Comparison of ENCODE assay signal across 1 cellular context in genomic region chr7:44693641-44694313, GRCh38.
TF ChIP-seq lines count a peak whose summit lies in the region.

No MANE protein-coding gene starts in this region.

TF ChIP-seq in GM23338, 12 proteins besides CTCF, POLR2A, EP300 and RAD21:
- TF ChIP-seq, protein P1, sequence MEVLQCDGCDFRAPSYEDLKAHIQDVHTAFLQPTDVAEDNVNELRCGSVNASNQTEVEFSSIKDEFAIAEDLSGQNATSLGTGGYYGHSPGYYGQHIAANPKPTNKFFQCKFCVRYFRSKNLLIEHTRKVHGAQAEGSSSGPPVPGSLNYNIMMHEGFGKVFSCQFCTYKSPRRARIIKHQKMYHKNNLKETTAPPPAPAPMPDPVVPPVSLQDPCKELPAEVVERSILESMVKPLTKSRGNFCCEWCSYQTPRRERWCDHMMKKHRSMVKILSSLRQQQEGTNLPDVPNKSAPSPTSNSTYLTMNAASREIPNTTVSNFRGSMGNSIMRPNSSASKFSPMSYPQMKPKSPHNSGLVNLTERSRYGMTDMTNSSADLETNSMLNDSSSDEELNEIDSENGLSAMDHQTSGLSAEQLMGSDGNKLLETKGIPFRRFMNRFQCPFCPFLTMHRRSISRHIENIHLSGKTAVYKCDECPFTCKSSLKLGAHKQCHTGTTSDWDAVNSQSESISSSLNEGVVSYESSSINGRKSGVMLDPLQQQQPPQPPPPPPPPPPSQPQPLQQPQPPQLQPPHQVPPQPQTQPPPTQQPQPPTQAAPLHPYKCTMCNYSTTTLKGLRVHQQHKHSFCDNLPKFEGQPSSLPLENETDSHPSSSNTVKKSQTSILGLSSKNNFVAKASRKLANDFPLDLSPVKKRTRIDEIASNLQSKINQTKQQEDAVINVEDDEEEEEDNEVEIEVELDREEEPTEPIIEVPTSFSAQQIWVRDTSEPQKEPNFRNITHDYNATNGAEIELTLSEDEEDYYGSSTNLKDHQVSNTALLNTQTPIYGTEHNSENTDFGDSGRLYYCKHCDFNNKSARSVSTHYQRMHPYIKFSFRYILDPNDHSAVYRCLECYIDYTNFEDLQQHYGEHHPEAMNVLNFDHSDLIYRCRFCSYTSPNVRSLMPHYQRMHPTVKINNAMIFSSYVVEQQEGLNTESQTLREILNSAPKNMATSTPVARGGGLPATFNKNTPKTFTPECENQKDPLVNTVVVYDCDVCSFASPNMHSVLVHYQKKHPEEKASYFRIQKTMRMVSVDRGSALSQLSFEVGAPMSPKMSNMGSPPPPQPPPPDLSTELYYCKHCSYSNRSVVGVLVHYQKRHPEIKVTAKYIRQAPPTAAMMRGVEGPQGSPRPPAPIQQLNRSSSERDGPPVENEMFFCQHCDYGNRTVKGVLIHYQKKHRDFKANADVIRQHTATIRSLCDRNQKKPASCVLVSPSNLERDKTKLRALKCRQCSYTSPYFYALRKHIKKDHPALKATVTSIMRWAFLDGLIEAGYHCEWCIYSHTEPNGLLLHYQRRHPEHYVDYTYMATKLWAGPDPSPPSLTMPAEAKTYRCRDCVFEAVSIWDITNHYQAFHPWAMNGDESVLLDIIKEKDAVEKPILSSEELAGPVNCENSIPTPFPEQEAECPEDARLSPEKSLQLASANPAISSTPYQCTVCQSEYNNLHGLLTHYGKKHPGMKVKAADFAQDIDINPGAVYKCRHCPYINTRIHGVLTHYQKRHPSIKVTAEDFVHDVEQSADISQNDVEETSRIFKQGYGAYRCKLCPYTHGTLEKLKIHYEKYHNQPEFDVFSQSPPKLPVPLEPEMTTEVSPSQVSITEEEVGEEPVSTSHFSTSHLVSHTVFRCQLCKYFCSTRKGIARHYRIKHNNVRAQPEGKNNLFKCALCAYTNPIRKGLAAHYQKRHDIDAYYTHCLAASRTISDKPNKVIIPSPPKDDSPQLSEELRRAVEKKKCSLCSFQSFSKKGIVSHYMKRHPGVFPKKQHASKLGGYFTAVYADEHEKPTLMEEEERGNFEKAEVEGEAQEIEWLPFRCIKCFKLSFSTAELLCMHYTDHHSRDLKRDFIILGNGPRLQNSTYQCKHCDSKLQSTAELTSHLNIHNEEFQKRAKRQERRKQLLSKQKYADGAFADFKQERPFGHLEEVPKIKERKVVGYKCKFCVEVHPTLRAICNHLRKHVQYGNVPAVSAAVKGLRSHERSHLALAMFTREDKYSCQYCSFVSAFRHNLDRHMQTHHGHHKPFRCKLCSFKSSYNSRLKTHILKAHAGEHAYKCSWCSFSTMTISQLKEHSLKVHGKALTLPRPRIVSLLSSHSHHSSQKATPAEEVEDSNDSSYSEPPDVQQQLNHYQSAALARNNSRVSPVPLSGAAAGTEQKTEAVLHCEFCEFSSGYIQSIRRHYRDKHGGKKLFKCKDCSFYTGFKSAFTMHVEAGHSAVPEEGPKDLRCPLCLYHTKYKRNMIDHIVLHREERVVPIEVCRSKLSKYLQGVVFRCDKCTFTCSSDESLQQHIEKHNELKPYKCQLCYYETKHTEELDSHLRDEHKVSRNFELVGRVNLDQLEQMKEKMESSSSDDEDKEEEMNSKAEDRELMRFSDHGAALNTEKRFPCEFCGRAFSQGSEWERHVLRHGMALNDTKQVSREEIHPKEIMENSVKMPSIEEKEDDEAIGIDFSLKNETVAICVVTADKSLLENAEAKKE (CRISPR knock-in tag; IDR thresholded peaks at IDR 0.05), result no peak
- no peak for TF ChIP-seq ZNF114 (CRISPR knock-in tag; IDR thresholded peaks at IDR 0.05)
- TF ChIP-seq, protein P2, sequence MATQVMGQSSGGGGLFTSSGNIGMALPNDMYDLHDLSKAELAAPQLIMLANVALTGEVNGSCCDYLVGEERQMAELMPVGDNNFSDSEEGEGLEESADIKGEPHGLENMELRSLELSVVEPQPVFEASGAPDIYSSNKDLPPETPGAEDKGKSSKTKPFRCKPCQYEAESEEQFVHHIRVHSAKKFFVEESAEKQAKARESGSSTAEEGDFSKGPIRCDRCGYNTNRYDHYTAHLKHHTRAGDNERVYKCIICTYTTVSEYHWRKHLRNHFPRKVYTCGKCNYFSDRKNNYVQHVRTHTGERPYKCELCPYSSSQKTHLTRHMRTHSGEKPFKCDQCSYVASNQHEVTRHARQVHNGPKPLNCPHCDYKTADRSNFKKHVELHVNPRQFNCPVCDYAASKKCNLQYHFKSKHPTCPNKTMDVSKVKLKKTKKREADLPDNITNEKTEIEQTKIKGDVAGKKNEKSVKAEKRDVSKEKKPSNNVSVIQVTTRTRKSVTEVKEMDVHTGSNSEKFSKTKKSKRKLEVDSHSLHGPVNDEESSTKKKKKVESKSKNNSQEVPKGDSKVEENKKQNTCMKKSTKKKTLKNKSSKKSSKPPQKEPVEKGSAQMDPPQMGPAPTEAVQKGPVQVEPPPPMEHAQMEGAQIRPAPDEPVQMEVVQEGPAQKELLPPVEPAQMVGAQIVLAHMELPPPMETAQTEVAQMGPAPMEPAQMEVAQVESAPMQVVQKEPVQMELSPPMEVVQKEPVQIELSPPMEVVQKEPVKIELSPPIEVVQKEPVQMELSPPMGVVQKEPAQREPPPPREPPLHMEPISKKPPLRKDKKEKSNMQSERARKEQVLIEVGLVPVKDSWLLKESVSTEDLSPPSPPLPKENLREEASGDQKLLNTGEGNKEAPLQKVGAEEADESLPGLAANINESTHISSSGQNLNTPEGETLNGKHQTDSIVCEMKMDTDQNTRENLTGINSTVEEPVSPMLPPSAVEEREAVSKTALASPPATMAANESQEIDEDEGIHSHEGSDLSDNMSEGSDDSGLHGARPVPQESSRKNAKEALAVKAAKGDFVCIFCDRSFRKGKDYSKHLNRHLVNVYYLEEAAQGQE (IDR thresholded peaks at IDR 0.05; ENCODE audit: unreplicated experiment), result no peak
- no peak for TF ChIP-seq ETS1 (IDR thresholded peaks at IDR 0.05)
- TF ChIP-seq STAT1 (IDR thresholded peaks at IDR 0.05; ENCODE audit: unreplicated experiment), result no peak
- no peak for TF ChIP-seq JUNB (IDR thresholded peaks at IDR 0.05; ENCODE audit: unreplicated experiment)
- no peak for TF ChIP-seq POLR2AphosphoS5 (IDR thresholded peaks at IDR 0.05; ENCODE audit: low read depth)
- no peak for TF ChIP-seq CREB1 (CRISPR knock-in tag; IDR thresholded peaks at IDR 0.05; ENCODE audit: low read depth)
